ENCODE assay signal across 1 cellular context in genomic region chr10:112532053-112532658, GRCh38.
A peak's percentile ranks its signal among the peaks of the same experiment; 100 is the strongest.
TF ChIP-seq lines count a peak whose summit lies in the region.

No MANE protein-coding gene starts in this region.

TF ChIP-seq in GM12878, 131 proteins besides CTCF, POLR2A, EP300 and RAD21 (continued from another document):
- TF ChIP-seq TCF7 (IDR thresholded peaks at IDR 0.05; ENCODE audit: borderline replicate concordance) = peak; percentile 40; the same call in 1 of the 2 replicates
- TF ChIP-seq ATF2 (IDR thresholded peaks at IDR 0.05; ENCODE audit: low read length) = peak; percentile 96
- TF ChIP-seq CBFB (IDR thresholded peaks at IDR 0.05; ENCODE audit: low read depth) = peak; percentile 76; the same call in 1 of the 2 replicates
- 0 out of 2 replicates have a peak, but pooled peaks have one; percentile 26 for TF ChIP-seq MXI1 (IDR thresholded peaks at IDR 0.05; ENCODE audit: low read depth, low read length)
- TF ChIP-seq RAD51 (IDR thresholded peaks at IDR 0.05) = no peak
- TF ChIP-seq IRF4 (IDR thresholded peaks at IDR 0.05; ENCODE audit: low read depth, low read length) = peak; percentile 93
- peak; percentile 63; the same call in 1 of the 2 replicates for TF ChIP-seq GABPA (IDR thresholded peaks at IDR 0.05; ENCODE audit: low read depth)
- no peak for TF ChIP-seq FOS (IDR thresholded peaks at IDR 0.05; ENCODE audit: borderline replicate concordance, extremely low read depth, insufficient read length)
- TF ChIP-seq NR2F1 (conservative IDR thresholded peaks at IDR 0.05) = peak; percentile 43; the same call in 1 of the 2 replicates
- no peak for TF ChIP-seq ZBTB11 (CRISPR knock-in tag; IDR thresholded peaks at IDR 0.05)
- peak; percentile 88; the same call in 1 of the 2 replicates for TF ChIP-seq STAT3 (IDR thresholded peaks at IDR 0.05; ENCODE audit: low read depth, low read length)
- peak; percentile 84 for TF ChIP-seq CREM (IDR thresholded peaks at IDR 0.05; ENCODE audit: low read depth)
- no peak; the same call in 1 of the 2 replicates for TF ChIP-seq IKZF1 (conservative IDR thresholded peaks at IDR 0.05)
- peak in 1 of 2 experiments; percentile 59; a peak in 1 of 4 replicates for TF ChIP-seq ETV6 (conservative IDR thresholded peaks at IDR 0.05 in 1 of 2, IDR thresholded peaks at IDR 0.05 in 1 of 2; ENCODE audit: borderline replicate concordance in 1 of 2, low read depth in 1 of 2)
- no peak for TF ChIP-seq KAT2A (conservative IDR thresholded peaks at IDR 0.05; ENCODE audit: control insufficient read depth, low read depth, low read length)
- peak; percentile 87; the same call in 1 of the 2 replicates for TF ChIP-seq BCL11A (IDR thresholded peaks at IDR 0.05; ENCODE audit: low read depth, low read length)
- TF ChIP-seq NFIC (IDR thresholded peaks at IDR 0.05; ENCODE audit: low read depth, low read length) = peak; percentile 96
- peak; percentile 82 for TF ChIP-seq SKIL (IDR thresholded peaks at IDR 0.05; ENCODE audit: low read depth, poor library complexity, severe bottlenecking)
- TF ChIP-seq ZBED1 (IDR thresholded peaks at IDR 0.05; ENCODE audit: borderline replicate concordance) = peak; percentile 84; the same call in 1 of the 2 replicates
- TF ChIP-seq SMC3 (IDR thresholded peaks at IDR 0.05; ENCODE audit: borderline replicate concordance, low read length) = no peak
- TF ChIP-seq PAX5 (IDR thresholded peaks at IDR 0.05; ENCODE audit: borderline replicate concordance, low read depth, low read length) = peak; percentile 59; the same call in 1 of the 2 replicates
- TF ChIP-seq FOXM1 (IDR thresholded peaks at IDR 0.05; ENCODE audit: low read depth, low read length) = peak; percentile 91; the same call in 1 of the 2 replicates
- peak; percentile 81 for TF ChIP-seq MTA2 (IDR thresholded peaks at IDR 0.05; ENCODE audit: low read depth)
- peak; percentile 83 for TF ChIP-seq MLLT1 (IDR thresholded peaks at IDR 0.05)
- no peak for TF ChIP-seq WRNIP1 (IDR thresholded peaks at IDR 0.05; ENCODE audit: borderline replicate concordance, low read depth, low read length)
- no peak for TF ChIP-seq TCF12 (IDR thresholded peaks at IDR 0.05; ENCODE audit: low read depth, low read length)
- TF ChIP-seq EED (IDR thresholded peaks at IDR 0.05; ENCODE audit: low read depth) = peak; percentile 37; the same call in 1 of the 2 replicates
- peak; percentile 96 for TF ChIP-seq JUNB (IDR thresholded peaks at IDR 0.05)
- peak; percentile 54 for TF ChIP-seq BCL3 (IDR thresholded peaks at IDR 0.05; ENCODE audit: borderline replicate concordance, insufficient read depth, low read depth, low read length, poor library complexity, severe bottlenecking)
- TF ChIP-seq SRF (IDR thresholded peaks at IDR 0.05; ENCODE audit: low read depth in 2 of 2, low read length in 2 of 2) = peak in 1 of 2 experiments; percentile 36; a peak in 1 of 4 replicates
- TF ChIP-seq RELB (IDR thresholded peaks at IDR 0.05; ENCODE audit: low read depth) = peak; percentile 62; the same call in 1 of the 2 replicates
- TF ChIP-seq ZNF217 (IDR thresholded peaks at IDR 0.05) = peak; percentile 99
- TF ChIP-seq MEF2A (IDR thresholded peaks at IDR 0.05; ENCODE audit: insufficient read depth, low read depth, low read length) = peak; percentile 86
- no peak for TF ChIP-seq NKRF (conservative IDR thresholded peaks at IDR 0.05)
- TF ChIP-seq JUND (IDR thresholded peaks at IDR 0.05; ENCODE audit: low read depth, low read length) = peak; percentile 55; the same call in 1 of the 2 replicates
- TF ChIP-seq BACH1 (IDR thresholded peaks at IDR 0.05; ENCODE audit: borderline replicate concordance) = peak; percentile 55; the same call in 1 of the 2 replicates
